Comparison of ENCODE assay signal across 8 cellular contexts in the genomic region with DNA sequence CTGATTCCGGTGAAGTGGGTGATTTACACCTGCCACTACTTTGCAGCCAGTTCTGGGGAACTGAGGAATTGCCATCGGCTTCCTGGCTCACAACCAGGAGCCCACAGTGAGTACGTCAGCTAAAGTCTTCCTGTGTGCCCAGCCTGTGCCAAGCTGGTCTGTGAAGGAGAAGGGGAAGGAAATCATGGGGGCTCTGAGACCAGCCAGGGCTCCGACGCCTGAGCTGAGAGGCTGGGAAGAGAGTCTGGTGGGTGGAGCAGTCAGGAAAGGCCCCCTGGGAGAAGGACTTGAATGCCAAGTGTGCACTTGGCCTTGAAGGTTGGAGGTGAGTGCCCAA. TPM values are rescaled to one million over a fixed set of nuclear protein-coding genes. Genes with fewer than 3 reads are reported as not detected.
DNase-seq lines count a peak whose midpoint lies in the region; ATAC-seq and TF ChIP-seq lines count a peak whose summit lies in the region.
"Had no signal": no experiment of that assay in that cellular context is flagged by ENCODE, and none has a peak within 500 bp of the region (broad histone marks: within the 10 kb centered on the region; RNA-seq: fewer than 3 reads in every experiment).

No MANE protein-coding gene starts in this region.

- no peak for TF ChIP-seq RAD21 in Ishikawa (IDR thresholded peaks at IDR 0.05; ENCODE audit: low read depth)

- WGBS in mesendoderm (ENCODE audit: extremely low coverage, insufficient coverage, low lambda C conversion rate): no CpG with 5 or more reads among the region's 5 CpGs
- WGBS in testis, 2 donors: 5 to 14% methylated on average over 3 to 5 of the region's 5 CpGs

- peak overlapping the region; percentile 30 for H3K56ac ChIP-seq in mesendoderm (ENCODE audit: low read length)

- H3K9ac ChIP-seq in mesendoderm (ENCODE audit: low read length): peak overlapping the region; percentile 65

- TF ChIP-seq CTCF in testis (IDR thresholded peaks at IDR 0.05): no peak

- DNase-seq in dermis blood vessel endothelial cell (peak; percentile 30), mesendoderm (no peak), testis (no peak), DMS153 treated with DMSO at 0.1 percent for 48 hours (lab: John Stamatoyannopoulos, UW; ENCODE audit: unreplicated experiment) (no peak), A172 (ENCODE audit: low spot score) (no peak)
- DNase-seq: NCI-H69 had no signal

- TF ChIP-seq POLR2A in testis (IDR thresholded peaks at IDR 0.05): no peak

- no peaks in the 10 kb centered on the region for H3K4me1 ChIP-seq in mesendoderm (ENCODE audit: control insufficient read depth, low read depth, low read length)
- H3K4me1 ChIP-seq in testis: peaks cover 18% of the 10 kb centered on the region

- H2BK5ac ChIP-seq in mesendoderm (ENCODE audit: low read length): no peak overlapping the region

- H3K27me3 ChIP-seq in mesendoderm (ENCODE audit: insufficient read depth, low read length, poor library complexity) (no peaks in the 10 kb centered on the region), testis (no peaks in the 10 kb centered on the region)

- H3K4me2 ChIP-seq in mesendoderm (ENCODE audit: low read length): peak overlapping the region; percentile 97

- no peak overlapping the region for H4K8ac ChIP-seq in mesendoderm (ENCODE audit: low read depth, low read length)

- H3K27ac ChIP-seq in mesendoderm (ENCODE audit: low read depth, low read length): no peak overlapping the region
- peak overlapping the region; percentile 79 to 85 for H3K27ac ChIP-seq in testis

- no peak overlapping the region for H2AK5ac ChIP-seq in mesendoderm (ENCODE audit: low read length)

- H2BK120ac ChIP-seq in mesendoderm (ENCODE audit: low read depth, low read length): no peak overlapping the region

- peak; percentile 45; the same call in 1 of the 2 replicates for TF ChIP-seq EP300 in Ishikawa (IDR thresholded peaks at IDR 0.05; ENCODE audit: borderline replicate concordance)

- no peak overlapping the region for H2BK15ac ChIP-seq in mesendoderm (replicated peaks; ENCODE audit: low read depth)

- peaks cover 3% of the 10 kb centered on the region for H3K79me1 ChIP-seq in mesendoderm (ENCODE audit: low read length)

- H3K4me3 ChIP-seq in mesendoderm (ENCODE audit: low read length): no peak overlapping the region
- H3K4me3 ChIP-seq in testis: peak overlapping the region; percentile 72 to 78

- H3K18ac ChIP-seq in mesendoderm (ENCODE audit: low read length): no peak overlapping the region

- ATAC-seq in GM21825 (IDR thresholded peaks at IDR 0.05; ENCODE audit: unreplicated experiment): no peak

- H3K79me2 ChIP-seq in mesendoderm (ENCODE audit: control insufficient read depth, insufficient read depth, low read length): no peaks in the 10 kb centered on the region

- H3K4ac ChIP-seq in mesendoderm (ENCODE audit: low read depth, low read length): no peak overlapping the region

- no peak overlapping the region for H4K5ac ChIP-seq in mesendoderm (ENCODE audit: low read length)

- H3K36me3 ChIP-seq in mesendoderm (ENCODE audit: control insufficient read depth, insufficient read depth, low read length): no peaks in the 10 kb centered on the region
- H3K36me3 ChIP-seq in testis (ENCODE audit: low read depth, missing control alignments): no peaks in the 10 kb centered on the region

- intact Hi-C loops in testis (cut with DNase I; ENCODE audit: low total_unique reads): no loop called here

- no peaks in the 10 kb centered on the region for H3K9me3 ChIP-seq in testis

- H3K23ac ChIP-seq in mesendoderm (ENCODE audit: low read length): no peak overlapping the region

TF ChIP-seq in Ishikawa, 13 proteins besides CTCF, POLR2A, EP300 and RAD21:
- TF ChIP-seq, protein P1, sequence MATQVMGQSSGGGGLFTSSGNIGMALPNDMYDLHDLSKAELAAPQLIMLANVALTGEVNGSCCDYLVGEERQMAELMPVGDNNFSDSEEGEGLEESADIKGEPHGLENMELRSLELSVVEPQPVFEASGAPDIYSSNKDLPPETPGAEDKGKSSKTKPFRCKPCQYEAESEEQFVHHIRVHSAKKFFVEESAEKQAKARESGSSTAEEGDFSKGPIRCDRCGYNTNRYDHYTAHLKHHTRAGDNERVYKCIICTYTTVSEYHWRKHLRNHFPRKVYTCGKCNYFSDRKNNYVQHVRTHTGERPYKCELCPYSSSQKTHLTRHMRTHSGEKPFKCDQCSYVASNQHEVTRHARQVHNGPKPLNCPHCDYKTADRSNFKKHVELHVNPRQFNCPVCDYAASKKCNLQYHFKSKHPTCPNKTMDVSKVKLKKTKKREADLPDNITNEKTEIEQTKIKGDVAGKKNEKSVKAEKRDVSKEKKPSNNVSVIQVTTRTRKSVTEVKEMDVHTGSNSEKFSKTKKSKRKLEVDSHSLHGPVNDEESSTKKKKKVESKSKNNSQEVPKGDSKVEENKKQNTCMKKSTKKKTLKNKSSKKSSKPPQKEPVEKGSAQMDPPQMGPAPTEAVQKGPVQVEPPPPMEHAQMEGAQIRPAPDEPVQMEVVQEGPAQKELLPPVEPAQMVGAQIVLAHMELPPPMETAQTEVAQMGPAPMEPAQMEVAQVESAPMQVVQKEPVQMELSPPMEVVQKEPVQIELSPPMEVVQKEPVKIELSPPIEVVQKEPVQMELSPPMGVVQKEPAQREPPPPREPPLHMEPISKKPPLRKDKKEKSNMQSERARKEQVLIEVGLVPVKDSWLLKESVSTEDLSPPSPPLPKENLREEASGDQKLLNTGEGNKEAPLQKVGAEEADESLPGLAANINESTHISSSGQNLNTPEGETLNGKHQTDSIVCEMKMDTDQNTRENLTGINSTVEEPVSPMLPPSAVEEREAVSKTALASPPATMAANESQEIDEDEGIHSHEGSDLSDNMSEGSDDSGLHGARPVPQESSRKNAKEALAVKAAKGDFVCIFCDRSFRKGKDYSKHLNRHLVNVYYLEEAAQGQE (IDR thresholded peaks at IDR 0.05; ENCODE audit: low read depth): no peak
- TF ChIP-seq ZBTB7A (IDR thresholded peaks at IDR 0.05; ENCODE audit: low read depth): peak; percentile 61; the same call in 1 of the 2 replicates

RNA-seq across cellular contexts. Expression of a gene that starts 1.2 kb away (rescaled TPM):
- total RNA-seq in dermis blood vessel endothelial cell (1.8 and 2.2 TPM in 2 replicates), testis (10 to 100 TPM in 1 of 2 donors, 1 to 10 TPM in 1; 7.1 to 15.6 TPM)
- polyA plus RNA-seq in mesendoderm (2013, experiment 1 of 2): 1.2 TPM
- polyA plus RNA-seq in mesendoderm (2013, experiment 2 of 2): 1.1 TPM
- polyA plus RNA-seq in testis (ENCODE audit: insufficient read depth, low read depth, low replicate concordance): 22.3 TPM
- 2.5 and 4.2 TPM in 2 replicates for total RNA-seq in A172 (2014; rRNA removed; shearing (Covaris generic))

RNA-seq across cellular contexts. Expression of a gene that starts 6.1 kb away (rescaled TPM):
- 42.4 and 52.3 TPM in 2 replicates for total RNA-seq in dermis blood vessel endothelial cell
- 38.0 TPM for polyA plus RNA-seq in mesendoderm (2013, experiment 1 of 2)
- polyA plus RNA-seq in mesendoderm (2013, experiment 2 of 2): 38.1 TPM
- 100 to 1,000 TPM; 112 to 133 TPM for total RNA-seq in testis
- 84.9 TPM for polyA plus RNA-seq in testis (ENCODE audit: insufficient read depth, low read depth, low replicate concordance)
- total RNA-seq in A172 (2014; rRNA removed; shearing (Covaris generic)): 85.5 and 89.7 TPM in 2 replicates

RNA-seq across cellular contexts. Expression of a gene that starts 28.1 kb away (rescaled TPM):
- total RNA-seq in dermis blood vessel endothelial cell (not detected in 2 replicates), testis (10 to 100 TPM; 35.0 to 69.1 TPM)
- polyA plus RNA-seq in mesendoderm (2013, experiment 1 of 2): not detected
- polyA plus RNA-seq in mesendoderm (2013, experiment 2 of 2): not detected
- polyA plus RNA-seq in testis (ENCODE audit: insufficient read depth, low read depth, low replicate concordance): 123 TPM
- total RNA-seq in A172 (2014; rRNA removed; shearing (Covaris generic)): not detected in 2 replicates

RNA-seq across cellular contexts. Expression of a gene that starts 29.5 kb away (rescaled TPM):
- total RNA-seq in dermis blood vessel endothelial cell: 0.28 and 0.68 TPM in 2 replicates
- not detected for polyA plus RNA-seq in mesendoderm (2013, experiment 1 of 2)
- not detected for polyA plus RNA-seq in mesendoderm (2013, experiment 2 of 2)
- 10 to 100 TPM; 14.6 to 34.7 TPM for total RNA-seq in testis
- polyA plus RNA-seq in testis (ENCODE audit: insufficient read depth, low read depth, low replicate concordance): 55.0 TPM
- total RNA-seq in A172 (2014; rRNA removed; shearing (Covaris generic)): 1.6 and 2.3 TPM in 2 replicates

RNA-seq across cellular contexts. Expression of a gene that starts 43.2 kb away (rescaled TPM):
- total RNA-seq in dermis blood vessel endothelial cell (2.0 and 11.2 TPM in 2 replicates), testis (10 to 100 TPM; 24.5 to 31.4 TPM)
- polyA plus RNA-seq in mesendoderm (2013, experiment 1 of 2): 16.5 TPM
- polyA plus RNA-seq in mesendoderm (2013, experiment 2 of 2): 17.6 TPM
- polyA plus RNA-seq in testis (ENCODE audit: insufficient read depth, low read depth, low replicate concordance): 17.9 TPM
- 8.5 and 10.5 TPM in 2 replicates for total RNA-seq in A172 (2014; rRNA removed; shearing (Covaris generic))

Comparison
In these comparisons a context has a peak if more than half of its experiments do, and no peak if none do; other contexts are left out.
1. RNA of a gene that starts 28.1 kb away (total RNA-seq): 35.0 to 69.1 TPM in testis; not detected in dermis blood vessel endothelial cell and not detected in A172; every median in the first group is over 10 times any median in the second.